12 cellular contexts compared by ENCODE assay signal in genomic region chr12:121264951-121265350, GRCh38. TPM values are rescaled to one million over a fixed set of nuclear protein-coding genes. Genes with fewer than 3 reads are reported as not detected.
DNase-seq lines count a peak whose midpoint lies in the region; ATAC-seq lines count a peak whose summit lies in the region.
"Had no signal": no experiment of that assay in that cellular context is flagged by ENCODE, and none has a peak within 500 bp of the region (broad histone marks: within the 10 kb centered on the region; RNA-seq: fewer than 3 reads in every experiment).

No MANE protein-coding gene starts in this region.

- ATAC-seq in T-helper 17 cell: no peak
- ATAC-seq: Panc1 had no signal

- no peak overlapping the region for H3K4me3 Mint-ChIP-seq in activated naive CD4-positive, alpha-beta T cell treated with anti-CD3 and anti-CD28 coated beads, Interleukin-2, amount 50 U/mL, for 24 hours
- H3K4me3 Mint-ChIP-seq in T-helper 17 cell: no peak overlapping the region

- H3K36me3 Mint-ChIP-seq in activated naive CD4-positive, alpha-beta T cell treated with anti-CD3 and anti-CD28 coated beads, Interleukin-2, amount 50 U/mL, for 24 hours: peaks cover 14% of the 10 kb centered on the region
- H3K36me3 Mint-ChIP-seq in T-helper 17 cell (ENCODE audit: low read depth): peaks cover 11% of the 10 kb centered on the region

- no peaks in the 10 kb centered on the region for H3K4me1 Mint-ChIP-seq in activated naive CD4-positive, alpha-beta T cell treated with anti-CD3 and anti-CD28 coated beads, Interleukin-2, amount 50 U/mL, for 24 hours
- H3K4me1 Mint-ChIP-seq in T-helper 17 cell: peaks cover 3% of the 10 kb centered on the region

- no peaks in the 10 kb centered on the region for H3K9me3 ChIP-seq in T-helper 17 cell (ENCODE audit: control insufficient read depth, low read length, poor library complexity, severe bottlenecking)

- peak overlapping the region; percentile 77 for H3K27ac Mint-ChIP-seq in activated naive CD4-positive, alpha-beta T cell treated with anti-CD3 and anti-CD28 coated beads, Interleukin-2, amount 50 U/mL, for 24 hours
- no peak overlapping the region for H3K27ac Mint-ChIP-seq in T-helper 17 cell

- H3K27ac ChIP-seq in caudate nucleus (ENCODE audit: low read depth, low read length) (peak overlapping the region; percentile 18), substantia nigra (ENCODE audit: low read depth, low read length, poor library complexity, severe bottlenecking) (peak overlapping the region; percentile 64)

- H3K9me3 Mint-ChIP-seq in activated naive CD4-positive, alpha-beta T cell treated with anti-CD3 and anti-CD28 coated beads, Interleukin-2, amount 50 U/mL, for 24 hours: no peaks in the 10 kb centered on the region

- no peaks in the 10 kb centered on the region for H3K27me3 Mint-ChIP-seq in activated naive CD4-positive, alpha-beta T cell treated with anti-CD3 and anti-CD28 coated beads, Interleukin-2, amount 50 U/mL, for 24 hours
- H3K27me3 Mint-ChIP-seq in T-helper 17 cell: no peaks in the 10 kb centered on the region

- no peak for DNase-seq in activated naive CD4-positive, alpha-beta T cell treated with anti-CD3 and anti-CD28 coated beads, Interleukin-2, amount 50 U/mL, for 16 hours
- DNase-seq in caudate nucleus (lab: John Stamatoyannopoulos, UW) (no peak), left kidney (ENCODE audit: low read depth, low spot score) (peak; percentile 84), substantia nigra (lab: John Stamatoyannopoulos, UW) (peak in 4 of 49 donors; percentile 3 to 24 (median 12)), T-helper 17 cell (no peak), LoVo (ENCODE audit: low spot score) (no peak), NCI-H82 (lab: John Stamatoyannopoulos, UW) (no peak)
- DNase-seq: NCI-H1105, NCI-H345, NCI-H526 treated with DMSO at 0.1 percent for 48 hours had no signal

RNA-seq across cellular contexts. Expression of gene CAMKK2, which starts 31.6 kb away (rescaled TPM):
- 10 to 100 TPM; 12.5 to 15.8 TPM for total RNA-seq in T-helper 17 cell

RNA-seq across cellular contexts. Expression of gene P2RX4, which starts 55.0 kb away (rescaled TPM):
- total RNA-seq in T-helper 17 cell: 10 to 100 TPM; 42.8 to 53.5 TPM
